1 cellular context compared by ENCODE assay signal in the genomic region with DNA sequence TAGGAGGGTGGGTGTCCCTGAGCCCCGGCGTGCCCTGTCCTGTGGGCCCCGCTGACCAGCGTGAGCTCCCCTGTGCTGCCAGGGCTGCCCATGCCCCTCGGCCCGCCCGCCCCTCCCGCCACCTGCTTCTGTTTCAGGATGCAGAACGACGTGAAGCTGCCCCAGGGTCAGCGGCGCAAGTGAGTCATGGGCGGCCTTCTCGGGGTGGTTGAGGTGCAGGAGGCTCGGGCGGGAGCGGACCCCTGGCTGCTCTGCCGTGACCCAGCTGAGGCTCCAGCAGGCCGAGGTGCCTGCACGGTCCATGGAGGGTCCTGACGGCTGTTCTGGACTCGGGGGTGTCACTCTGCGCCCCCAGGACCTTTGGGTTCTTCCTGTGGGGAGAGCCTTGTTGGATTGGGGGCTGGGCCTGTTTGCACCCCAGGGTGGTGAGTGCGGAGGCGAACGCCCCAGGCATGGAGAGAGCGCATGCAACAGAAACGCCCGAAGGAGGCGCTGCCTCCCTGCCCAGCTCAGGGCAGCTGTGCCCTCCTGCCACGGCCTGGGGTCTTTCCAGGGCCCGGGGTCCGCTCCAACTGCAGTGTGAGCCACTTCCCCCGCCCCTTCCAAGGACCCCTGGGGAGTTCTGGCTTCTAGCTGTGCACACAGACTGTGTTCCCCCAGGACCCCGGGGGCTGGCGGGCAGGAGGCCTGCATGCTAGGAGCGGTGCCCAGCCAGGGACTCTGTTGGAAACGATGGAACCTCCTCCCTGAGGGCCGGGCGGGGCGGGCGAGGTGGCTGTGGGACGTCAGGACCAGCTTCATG.
TF ChIP-seq lines count a peak whose summit lies in the region.

No MANE protein-coding gene starts in this region.

TF ChIP-seq in H1, 55 proteins besides CTCF, POLR2A, EP300 and RAD21:
- no peak for TF ChIP-seq RFX5 (IDR thresholded peaks at IDR 0.05; ENCODE audit: borderline replicate concordance, low read depth, low read length)
- TF ChIP-seq, protein P1, sequence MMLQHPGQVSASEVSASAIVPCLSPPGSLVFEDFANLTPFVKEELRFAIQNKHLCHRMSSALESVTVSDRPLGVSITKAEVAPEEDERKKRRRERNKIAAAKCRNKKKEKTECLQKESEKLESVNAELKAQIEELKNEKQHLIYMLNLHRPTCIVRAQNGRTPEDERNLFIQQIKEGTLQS (IDR thresholded peaks at IDR 0.05; ENCODE audit: insufficient read depth, low read depth, low read length) = no peak
- no peak for TF ChIP-seq SAP30 (IDR thresholded peaks at IDR 0.05; ENCODE audit: insufficient read depth, insufficient replicate concordance, low read length)
- TF ChIP-seq BACH1 (IDR thresholded peaks at IDR 0.05; ENCODE audit: low read length) = no peak
- TF ChIP-seq EGR1 (IDR thresholded peaks at IDR 0.05; ENCODE audit: borderline replicate concordance, low read depth, low read length) = no peak
- TF ChIP-seq JUND (IDR thresholded peaks at IDR 0.05; ENCODE audit: low read length) = no peak
- TF ChIP-seq CBX5 (IDR thresholded peaks at IDR 0.05; ENCODE audit: low read depth, low read length) = no peak
- TF ChIP-seq NANOG (IDR thresholded peaks at IDR 0.05; ENCODE audit: insufficient read depth, low read depth, low read length, poor library complexity, severe bottlenecking) = no peak
- TF ChIP-seq, protein P2, sequence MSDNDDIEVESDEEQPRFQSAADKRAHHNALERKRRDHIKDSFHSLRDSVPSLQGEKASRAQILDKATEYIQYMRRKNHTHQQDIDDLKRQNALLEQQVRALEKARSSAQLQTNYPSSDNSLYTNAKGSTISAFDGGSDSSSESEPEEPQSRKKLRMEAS (IDR thresholded peaks at IDR 0.05) = no peak
- TF ChIP-seq RNF2 (IDR thresholded peaks at IDR 0.05; ENCODE audit: borderline replicate concordance, low read depth, low read length, missing control alignments, poor library complexity, severe bottlenecking) = no peak
